ENCODE assay signal across 9 cellular contexts in the genomic region with DNA sequence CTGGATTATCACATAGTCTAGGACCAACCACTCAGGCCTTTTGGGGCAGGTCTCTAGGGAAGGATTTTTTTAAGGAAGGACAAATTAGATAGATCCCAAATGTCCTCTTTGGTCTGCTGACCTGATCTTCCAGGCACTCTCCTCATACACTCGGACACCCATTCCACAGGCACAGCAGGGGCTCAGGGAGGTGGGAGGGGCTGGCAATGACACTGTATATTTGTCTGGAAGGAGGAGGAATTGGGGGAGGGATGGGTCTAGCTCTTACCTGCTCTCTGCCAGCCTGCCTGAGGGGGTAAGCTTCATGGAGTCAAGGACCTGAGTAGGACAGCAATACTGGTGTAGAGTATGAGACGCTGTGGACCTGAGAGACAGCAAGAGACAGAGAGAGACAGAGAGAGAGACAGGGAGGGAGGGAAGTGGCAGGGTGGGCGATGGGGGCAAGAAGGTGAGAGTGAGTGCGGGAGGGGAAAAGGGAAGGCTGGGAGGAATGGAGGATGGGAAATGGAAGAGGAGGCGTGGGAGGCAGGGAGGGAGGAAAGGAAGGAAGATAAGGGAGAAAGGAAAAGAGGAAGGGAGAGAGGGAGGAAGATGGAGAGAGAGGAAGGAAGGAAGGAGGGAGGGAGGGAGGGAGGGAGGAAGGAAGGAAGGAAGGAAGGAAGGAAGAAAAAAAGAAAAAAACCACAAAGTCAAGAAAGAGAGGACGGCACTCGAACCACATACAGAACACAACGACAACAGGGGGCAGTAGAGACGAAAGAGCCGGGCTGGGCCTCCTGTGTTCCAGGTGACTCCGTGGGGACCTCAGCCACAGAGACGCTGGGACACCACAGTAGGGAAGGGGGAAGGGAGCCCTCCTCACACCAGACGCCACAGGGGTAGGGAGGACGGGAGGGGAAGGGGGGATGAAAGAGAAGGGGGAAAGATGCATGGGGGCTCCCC. TPM values are rescaled to one million over a fixed set of nuclear protein-coding genes. Genes with fewer than 3 reads are reported as not detected.
DNase-seq lines count a peak whose midpoint lies in the region; ATAC-seq and TF ChIP-seq lines count a peak whose summit lies in the region.
"Had no signal": no experiment of that assay in that cellular context is flagged by ENCODE, and none has a peak within 500 bp of the region (broad histone marks: within the 10 kb centered on the region; RNA-seq: fewer than 3 reads in every experiment).

No MANE protein-coding gene starts in this region.

- peaks cover 4% of the 10 kb centered on the region; the same call in 1 of the 2 replicates for H3K79me2 ChIP-seq in GM23338 (replicated peaks; ENCODE audit: insufficient read depth)

- no peaks in the 10 kb centered on the region for H3K27me3 Mint-ChIP-seq in GM23338 (ENCODE audit: insufficient read depth, low read depth, poor library complexity)
- no peaks in the 10 kb centered on the region for H3K27me3 Mint-ChIP-seq in activated naive CD8-positive, alpha-beta T cell treated with anti-CD3 and anti-CD28 coated beads, Interleukin-2, amount 50 U/mL, for 24 hours
- peaks cover 0 to 7% (median 0%) of the 10 kb centered on the region in 5 donors for H3K27me3 Mint-ChIP-seq in naive thymus-derived CD4-positive, alpha-beta T cell

- H3K36me3 Mint-ChIP-seq in GM23338 (ENCODE audit: low read depth): no peaks in the 10 kb centered on the region; the same call in 2 of the 3 replicates
- no peaks in the 10 kb centered on the region for H3K36me3 Mint-ChIP-seq in activated naive CD8-positive, alpha-beta T cell treated with anti-CD3 and anti-CD28 coated beads, Interleukin-2, amount 50 U/mL, for 24 hours (ENCODE audit: low read depth)
- no peaks in the 10 kb centered on the region for H3K36me3 Mint-ChIP-seq in naive thymus-derived CD4-positive, alpha-beta T cell

- no peaks in the 10 kb centered on the region for H3K9me3 Mint-ChIP-seq in GM23338
- no peaks in the 10 kb centered on the region for H3K9me3 Mint-ChIP-seq in activated naive CD8-positive, alpha-beta T cell treated with anti-CD3 and anti-CD28 coated beads, Interleukin-2, amount 50 U/mL, for 24 hours
- peaks cover 0 to 2% (median 0%) of the 10 kb centered on the region in 11 donors for H3K9me3 Mint-ChIP-seq in naive thymus-derived CD4-positive, alpha-beta T cell

- peaks cover 22% of the 10 kb centered on the region for H3K4me1 Mint-ChIP-seq in GM23338
- H3K4me1 Mint-ChIP-seq in activated naive CD8-positive, alpha-beta T cell treated with anti-CD3 and anti-CD28 coated beads, Interleukin-2, amount 50 U/mL, for 24 hours: peaks cover 3% of the 10 kb centered on the region
- peaks cover 4 to 17% (median 9%) of the 10 kb centered on the region in 7 donors for H3K4me1 Mint-ChIP-seq in naive thymus-derived CD4-positive, alpha-beta T cell

- DNase-seq in GM23338 (ENCODE audit: low spot score) (peak; percentile 33), NCI-H1436 (lab: John Stamatoyannopoulos, UW) (no peak), SJCRH30 (no peak), hippocampal formation (lab: John Stamatoyannopoulos, UW) (no peak)
- DNase-seq in activated naive CD8-positive, alpha-beta T cell treated with anti-CD3 and anti-CD28 coated beads, Interleukin-2, amount 50 U/mL, for 24 hours: peak; percentile 16
- DNase-seq in naive thymus-derived CD4-positive, alpha-beta T cell: no peak
- DNase-seq: activated gamma-delta T cell had no signal

- H3K9me3 ChIP-seq in BLaER1 treated with 17β-estradiol and CSF1 and Interleukin-3, amounts not matched to agents 10 nM and 100 nM (replicated peaks in 1 of 11): no peaks in the 10 kb centered on the region
- no peaks in the 10 kb centered on the region for H3K9me3 ChIP-seq in naive thymus-derived CD4-positive, alpha-beta T cell (ENCODE audit: control insufficient read depth in 2 of 3, low read length in 3 of 3)
- no peaks in the 10 kb centered on the region for H3K9me3 ChIP-seq in SJCRH30 (replicated peaks)

- H3K27me3 ChIP-seq in BLaER1 treated with 17β-estradiol and CSF1 and Interleukin-3, amounts not matched to agents 10 nM and 100 nM: peaks cover 43 to 87% (median 64%) of the 10 kb centered on the region in 11 experiments
- H3K27me3 ChIP-seq in GM23338 (ENCODE audit: insufficient read depth): no peaks in the 10 kb centered on the region
- H3K27me3 ChIP-seq in naive thymus-derived CD4-positive, alpha-beta T cell (ENCODE audit: control insufficient read depth in 2 of 2, insufficient read depth in 2 of 2, low read length in 2 of 2): no peaks in the 10 kb centered on the region
- H3K27me3 ChIP-seq in SJCRH30: no peaks in the 10 kb centered on the region

- CTCF ChIA-PET in naive thymus-derived CD4-positive, alpha-beta T cell (lab: Charles Lee): no interaction called here

- no peak overlapping the region for H3K4me3 Mint-ChIP-seq in GM23338
- no peak overlapping the region for H3K4me3 Mint-ChIP-seq in activated naive CD8-positive, alpha-beta T cell treated with anti-CD3 and anti-CD28 coated beads, Interleukin-2, amount 50 U/mL, for 24 hours
- peak overlapping the region in 8 of 10 donors; percentile 12 to 76 (median 44) for H3K4me3 Mint-ChIP-seq in naive thymus-derived CD4-positive, alpha-beta T cell

- H2AFZ ChIP-seq in GM23338: no peak overlapping the region

- peak overlapping the region; percentile 57 to 78 (median 70); a peak in 17 of 22 replicates for H3K9ac ChIP-seq in BLaER1 treated with 17β-estradiol and CSF1 and Interleukin-3, amounts not matched to agents 10 nM and 100 nM

- peaks cover 0 to 33% (median 0%) of the 10 kb centered on the region in 11 experiments; a peak in 6 of 22 replicates for H4K20me1 ChIP-seq in BLaER1 treated with 17β-estradiol and CSF1 and Interleukin-3, amounts not matched to agents 10 nM and 100 nM
- H4K20me1 ChIP-seq in GM23338 (replicated peaks; ENCODE audit: insufficient read depth): no peaks in the 10 kb centered on the region

- peaks cover 23 to 40% (median 32%) of the 10 kb centered on the region in 10 experiments for H3K4me1 ChIP-seq in BLaER1 treated with 17β-estradiol and CSF1 and Interleukin-3, amounts not matched to agents 10 nM and 100 nM
- H3K4me1 ChIP-seq in GM23338 (ENCODE audit: insufficient read depth): no peaks in the 10 kb centered on the region; the same call in 1 of the 2 replicates
- no peaks in the 10 kb centered on the region for H3K4me1 ChIP-seq in naive thymus-derived CD4-positive, alpha-beta T cell (ENCODE audit: control insufficient read depth in 2 of 2, insufficient read depth in 2 of 2, low read length in 2 of 2)
- no peaks in the 10 kb centered on the region for H3K4me1 ChIP-seq in SJCRH30

- H3F3A ChIP-seq in GM23338 (replicated peaks; ENCODE audit: low read depth): no peaks in the 10 kb centered on the region

- H3K27ac Mint-ChIP-seq in GM23338: no peak overlapping the region
- H3K27ac Mint-ChIP-seq in activated naive CD8-positive, alpha-beta T cell treated with anti-CD3 and anti-CD28 coated beads, Interleukin-2, amount 50 U/mL, for 24 hours: no peak overlapping the region
- peak overlapping the region in 3 of 9 donors; percentile 51 to 70 (median 69) for H3K27ac Mint-ChIP-seq in naive thymus-derived CD4-positive, alpha-beta T cell

- TF ChIP-seq CTCF in GM23338 (conservative IDR thresholded peaks at IDR 0.05; ENCODE audit: low read depth in 2 of 2): peak in 1 of 2 experiments; percentile 42; a peak in 2 of 4 replicates

- POLR2A ChIA-PET in naive thymus-derived CD4-positive, alpha-beta T cell (lab: Charles Lee): no interaction called here

- H3K9me2 ChIP-seq in GM23338 (ENCODE audit: insufficient read depth): no peaks in the 10 kb centered on the region

- peak overlapping the region; percentile 66 to 90 (median 84) for H3K4me2 ChIP-seq in BLaER1 treated with 17β-estradiol and CSF1 and Interleukin-3, amounts not matched to agents 10 nM and 100 nM
- H3K4me2 ChIP-seq in GM23338: no peak overlapping the region

- ATAC-seq in GM23338: no peak; the same call in 2 of the 3 replicates
- ATAC-seq in activated naive CD8-positive, alpha-beta T cell treated with anti-CD3 and anti-CD28 coated beads, Interleukin-2, amount 50 U/mL, for 24 hours: no peak
- no peak for ATAC-seq in naive thymus-derived CD4-positive, alpha-beta T cell
- no peak for ATAC-seq in GM21390 (IDR thresholded peaks at IDR 0.05; ENCODE audit: unreplicated experiment)

- intact Hi-C loops in naive thymus-derived CD4-positive, alpha-beta T cell (cut with micrococcal nuclease): no loop called here

- H3K27ac ChIP-seq in BLaER1 treated with 17β-estradiol and CSF1 and Interleukin-3, amounts not matched to agents 10 nM and 100 nM: peak overlapping the region in 9 of 11 experiments; percentile 12 to 77 (median 73); a peak in 16 of 22 replicates
- H3K27ac ChIP-seq in GM23338 (ENCODE audit: low read depth) (no peak overlapping the region), SJCRH30 (no peak overlapping the region)
- H3K27ac ChIP-seq in naive thymus-derived CD4-positive, alpha-beta T cell (ENCODE audit: low read depth, low read length): no peak overlapping the region

- no peaks in the 10 kb centered on the region for H3K36me3 ChIP-seq in BLaER1 treated with 17β-estradiol and CSF1 and Interleukin-3, amounts not matched to agents 10 nM and 100 nM
- H3K36me3 ChIP-seq in GM23338 (ENCODE audit: insufficient read depth) (no peaks in the 10 kb centered on the region), SJCRH30 (no peaks in the 10 kb centered on the region)
- H3K36me3 ChIP-seq in naive thymus-derived CD4-positive, alpha-beta T cell (ENCODE audit: control insufficient read depth in 2 of 3, insufficient read depth in 3 of 3, low read length in 3 of 3): no peaks in the 10 kb centered on the region

- peak overlapping the region in 9 of 10 experiments; percentile 51 to 69 (median 58); a peak in 12 of 20 replicates for H3K4me3 ChIP-seq in BLaER1 treated with 17β-estradiol and CSF1 and Interleukin-3, amounts not matched to agents 10 nM and 100 nM
- H3K4me3 ChIP-seq in GM23338 (no peak overlapping the region), SJCRH30 (no peak overlapping the region)
- H3K4me3 ChIP-seq in naive thymus-derived CD4-positive, alpha-beta T cell (ENCODE audit: low read length): no peak overlapping the region

TF ChIP-seq in GM23338, 12 proteins besides CTCF, POLR2A, EP300 and RAD21 (continues in another document):
- TF ChIP-seq STAT1 (IDR thresholded peaks at IDR 0.05; ENCODE audit: unreplicated experiment): no peak

RNA-seq across cellular contexts. Expression of gene IQSEC2, which starts 1.8 kb away (rescaled TPM):
- 81.6 and 92.2 TPM in 2 replicates for total RNA-seq in GM23338 (2014; rRNA removed; shearing (Covaris generic))
- 10.7 and 12.3 TPM in 2 replicates for polyA plus RNA-seq in GM23338 (2016; fragmentation: Nextera tagmentation; extraction: Ambion mirVana)
- 1 to 10 TPM in 2 of 5 experiments, under 1 TPM in 3; 0.46 to 9.1 (median 1.00) TPM for total RNA-seq in naive thymus-derived CD4-positive, alpha-beta T cell
- under 1 TPM; 0.20 to 0.24 TPM for polyA plus RNA-seq in naive thymus-derived CD4-positive, alpha-beta T cell
- total RNA-seq in SJCRH30 (2014; rRNA removed; shearing (Covaris generic)): 1.8 and 2.2 TPM in 2 replicates

RNA-seq across cellular contexts. Expression of gene KDM5C, which starts 54.6 kb away (rescaled TPM):
- 139 and 173 TPM in 2 replicates for total RNA-seq in GM23338 (2014; rRNA removed; shearing (Covaris generic))
- 18.3 and 20.3 TPM in 2 replicates for polyA plus RNA-seq in GM23338 (2016; fragmentation: Nextera tagmentation; extraction: Ambion mirVana)
- 100 to 1,000 TPM; 104 to 216 (median 132) TPM for total RNA-seq in naive thymus-derived CD4-positive, alpha-beta T cell
- 10 to 100 TPM; 24.4 to 36.5 TPM for polyA plus RNA-seq in naive thymus-derived CD4-positive, alpha-beta T cell
- 38.7 and 48.7 TPM in 2 replicates for total RNA-seq in SJCRH30 (2014; rRNA removed; shearing (Covaris generic))

Comparison
In these comparisons a context has a peak if more than half of its experiments do, and no peak if none do; other contexts are left out.
1. H3K27ac ChIP-seq: peak in BLaER1 treated with 17β-estradiol and CSF1 and Interleukin-3, amounts not matched to agents 10 nM and 100 nM (9 of 11); none in GM23338 (single experiment), naive thymus-derived CD4-positive, alpha-beta T cell (single experiment) and SJCRH30 (single experiment).
2. H3K4me3 ChIP-seq: peak in BLaER1 treated with 17β-estradiol and CSF1 and Interleukin-3, amounts not matched to agents 10 nM and 100 nM (9 of 10); none in GM23338 (single experiment), naive thymus-derived CD4-positive, alpha-beta T cell (single experiment) and SJCRH30 (single experiment).
3. DNase-seq: peak in GM23338 (single experiment) and activated naive CD8-positive, alpha-beta T cell treated with anti-CD3 and anti-CD28 coated beads, Interleukin-2, amount 50 U/mL, for 24 hours (single experiment); none in naive thymus-derived CD4-positive, alpha-beta T cell (0 of 9), NCI-H1436 (single experiment), SJCRH30 (0 of 2) and hippocampal formation (0 of 2).
4. H3K4me3 Mint-ChIP-seq: peak in naive thymus-derived CD4-positive, alpha-beta T cell (8 of 10); none in GM23338 (single experiment) and activated naive CD8-positive, alpha-beta T cell treated with anti-CD3 and anti-CD28 coated beads, Interleukin-2, amount 50 U/mL, for 24 hours (single experiment).